ENCODE assay signal across 9 cellular contexts in the genomic region with DNA sequence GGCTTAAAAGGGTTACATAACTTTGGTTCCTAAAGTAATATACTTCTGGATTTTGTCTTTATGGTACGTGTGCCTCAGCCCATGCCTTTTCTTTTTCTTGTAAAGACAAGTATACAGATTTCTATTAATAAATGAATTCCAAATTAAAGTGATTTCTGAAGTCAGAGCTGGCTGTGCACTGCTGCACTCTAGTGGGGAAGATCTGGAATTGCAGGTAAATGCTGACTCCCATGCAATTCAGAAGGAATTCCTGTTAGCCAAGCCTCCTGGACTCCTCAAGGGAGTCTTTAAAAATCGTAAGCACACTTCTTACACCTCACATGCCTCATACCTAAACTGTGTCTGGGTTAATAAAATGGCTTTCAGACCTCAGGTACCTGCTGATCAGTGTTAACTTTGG.
A peak's percentile ranks its signal among the peaks of the same experiment; 100 is the strongest.
DNase-seq lines count a peak whose midpoint lies in the region; ATAC-seq and TF ChIP-seq lines count a peak whose summit lies in the region.
"Had no signal": no experiment of that assay in that cellular context is flagged by ENCODE, and none has a peak within 500 bp of the region (broad histone marks: within the 10 kb centered on the region; RNA-seq: fewer than 3 reads in every experiment).

No MANE protein-coding gene starts in this region.

- H3K27me3 Mint-ChIP-seq in type B pancreatic cell: peaks cover 9% of the 10 kb centered on the region

- H4K20me1 ChIP-seq in OCI-LY1 (ENCODE audit: insufficient read depth, low read length) (no peaks in the 10 kb centered on the region), fibroblast of lung (ENCODE audit: control insufficient read depth, extremely low read depth, insufficient read depth, low read length) (no peaks in the 10 kb centered on the region)

- H2AFZ ChIP-seq in OCI-LY1 (ENCODE audit: low read length): no peak overlapping the region
- H2AFZ ChIP-seq in fibroblast of lung (ENCODE audit: low read length): no peak overlapping the region

- H3K4me3 ChIP-seq in OCI-LY1 (ENCODE audit: low read depth, low read length, poor library complexity, severe bottlenecking) (no peak overlapping the region), fibroblast of lung (replicated peaks in 1 of 4; ENCODE audit: control extremely low read depth in 1 of 4, insufficient read depth in 1 of 4, low read depth in 3 of 4, low read length in 4 of 4) (no peak overlapping the region)

- TF ChIP-seq CTCF in OCI-LY1 (IDR thresholded peaks at IDR 0.05; ENCODE audit: low read length) (peak; percentile 85), fibroblast of lung (conservative IDR thresholded peaks at IDR 0.05 in 1 of 2, IDR thresholded peaks at IDR 0.05 in 1 of 2; ENCODE audit: low read depth in 1 of 2, low read length in 2 of 2) (peak; percentile 42 to 79), type B pancreatic cell (conservative IDR thresholded peaks at IDR 0.05) (peak; percentile 81)

- H3K27ac Mint-ChIP-seq in type B pancreatic cell: no peak overlapping the region

- H3F3A ChIP-seq in OCI-LY1 (ENCODE audit: insufficient read depth, low read length): no peaks in the 10 kb centered on the region

- no peaks in the 10 kb centered on the region for H3K9me3 Mint-ChIP-seq in type B pancreatic cell

- no peaks in the 10 kb centered on the region for H3K79me2 ChIP-seq in OCI-LY1 (ENCODE audit: insufficient read depth, low read length)
- H3K79me2 ChIP-seq in fibroblast of lung (ENCODE audit: control insufficient read depth, insufficient read depth, low read length): no peaks in the 10 kb centered on the region

- H3K4me2 ChIP-seq in OCI-LY1 (ENCODE audit: low read length) (no peak overlapping the region), fibroblast of lung (ENCODE audit: extremely low read depth, insufficient read depth, low read length) (no peak overlapping the region)

- no peaks in the 10 kb centered on the region for H3K9me2 ChIP-seq in OCI-LY1 (ENCODE audit: low read depth, low read length)

- H3K27me3 ChIP-seq in OCI-LY1 (ENCODE audit: insufficient read depth, low read length) (no peaks in the 10 kb centered on the region; the same call in 1 of the 2 replicates), fibroblast of lung (ENCODE audit: control insufficient read depth, insufficient read depth, low read length) (peaks cover 7% of the 10 kb centered on the region)

- H3K27ac ChIP-seq in OCI-LY1 (ENCODE audit: low read depth, low read length, poor library complexity, severe bottlenecking): no peak overlapping the region
- no peak overlapping the region for H3K27ac ChIP-seq in fibroblast of lung (ENCODE audit: insufficient read depth, low read length)

- H3K36me3 Mint-ChIP-seq in type B pancreatic cell: no peaks in the 10 kb centered on the region

- H3K9me3 ChIP-seq in OCI-LY1 (ENCODE audit: low read length) (no peaks in the 10 kb centered on the region), fibroblast of lung (ENCODE audit: control insufficient read depth, insufficient read depth, low read depth, low read length) (no peaks in the 10 kb centered on the region)

- DNase-seq in stimulated activated CD4-positive, alpha-beta T cell treated with anti-CD3 and anti-CD28 coated beads, Interleukin-15, amount 100 ng/mL, for 24 hours: peak; percentile 22
- DNase-seq in stimulated activated CD4-positive, alpha-beta T cell treated with anti-CD3 and anti-CD28 coated beads, Interleukin-4, amount 100 ng/mL, for 4 hours: no peak
- DNase-seq in fibroblast of lung (ENCODE audit: low read depth in 2 of 2) (peak in 1 of 2 donors; percentile 42), type B pancreatic cell (ENCODE audit: extremely low spot score, unreplicated experiment) (no peak), COR-L47 (lab: John Stamatoyannopoulos, UW) (no peak), HuH-7.5 (ENCODE audit: low spot score) (no peak)
- DNase-seq: stimulated activated CD4-positive, alpha-beta T cell treated with anti-CD3 and anti-CD28 coated beads, Interleukin-2, amount 100 ng/mL, for 48 hours had no signal

- H3K9ac ChIP-seq in OCI-LY1 (ENCODE audit: low read length) (no peak overlapping the region), fibroblast of lung (ENCODE audit: insufficient read depth, low read length) (no peak overlapping the region)

- H3K4me3 Mint-ChIP-seq in type B pancreatic cell: no peak overlapping the region

- no peaks in the 10 kb centered on the region for H3K4me1 ChIP-seq in OCI-LY1 (ENCODE audit: insufficient read depth, low read length, severe bottlenecking)
- H3K4me1 ChIP-seq in fibroblast of lung (ENCODE audit: control insufficient read depth, extremely low read depth, insufficient read depth, low read length): no peaks in the 10 kb centered on the region

- no peak for ATAC-seq in HG02884 (IDR thresholded peaks at IDR 0.05; ENCODE audit: unreplicated experiment)

- H3K36me3 ChIP-seq in OCI-LY1 (ENCODE audit: insufficient read depth, low read length) (no peaks in the 10 kb centered on the region), fibroblast of lung (ENCODE audit: control insufficient read depth, insufficient read depth, low read length) (no peaks in the 10 kb centered on the region)

- H3K4me1 Mint-ChIP-seq in type B pancreatic cell (ENCODE audit: unreplicated experiment): peaks cover 19% of the 10 kb centered on the region
